In genomic region chr19:15231256-15231655, GRCh38 we compare ENCODE assay signal across 22 cellular contexts. TPM values are rescaled to one million over a fixed set of nuclear protein-coding genes. Genes with fewer than 3 reads are reported as not detected.
DNase-seq lines count a peak whose midpoint lies in the region; ATAC-seq and TF ChIP-seq lines count a peak whose summit lies in the region.
"Had no signal": no experiment of that assay in that cellular context is flagged by ENCODE, and none has a peak within 500 bp of the region (broad histone marks: within the 10 kb centered on the region; RNA-seq: fewer than 3 reads in every experiment).

No MANE protein-coding gene starts in this region.

- no peak overlapping the region for H3K4me2 ChIP-seq in PC-3 (ENCODE audit: low read length)

- H3K27ac Mint-ChIP-seq in CD8-positive, alpha-beta T cell: no peak overlapping the region
- no peak overlapping the region for H3K27ac Mint-ChIP-seq in activated CD8-positive, alpha-beta memory T cell treated with anti-CD3 and anti-CD28 coated beads, Interleukin-2, amount 10 ng/mL, durations not matched to agents 7 days and 5 days
- H3K27ac Mint-ChIP-seq: T-cell had no signal

- no TSS peak for BruUV-seq in PC-3 (replicated peaks; lab: Mats Ljungman, UMichigan)

- H3K27me3 Mint-ChIP-seq in CD8-positive, alpha-beta T cell (ENCODE audit: low read depth): peaks cover 16% of the 10 kb centered on the region
- peaks cover 34% of the 10 kb centered on the region for H3K27me3 Mint-ChIP-seq in activated CD8-positive, alpha-beta memory T cell treated with anti-CD3 and anti-CD28 coated beads, Interleukin-2, amount 10 ng/mL, durations not matched to agents 7 days and 5 days

- H3K4me1 Mint-ChIP-seq in CD8-positive, alpha-beta T cell (ENCODE audit: low read depth): peaks cover 11% of the 10 kb centered on the region
- peaks cover 12% of the 10 kb centered on the region for H3K4me1 Mint-ChIP-seq in activated CD8-positive, alpha-beta memory T cell treated with anti-CD3 and anti-CD28 coated beads, Interleukin-2, amount 10 ng/mL, durations not matched to agents 7 days and 5 days

- H3K4me1 ChIP-seq in CD8-positive, alpha-beta T cell (ENCODE audit: insufficient read depth, low read length): peaks cover 8% of the 10 kb centered on the region
- H3K4me1 ChIP-seq in PC-3 (ENCODE audit: insufficient read depth, low read length) (peaks cover 22% of the 10 kb centered on the region), iPS-18a (ENCODE audit: control insufficient read depth, low read depth, low read length) (peaks cover 5% of the 10 kb centered on the region)
- H3K4me1 ChIP-seq: Caco-2 had no signal

- no peak overlapping the region for H3K27ac ChIP-seq in CD8-positive, alpha-beta T cell (ENCODE audit: low read depth, low read length)
- H3K27ac ChIP-seq in PC-3 (ENCODE audit: low read length) (peak overlapping the region; percentile 49), iPS-18a (ENCODE audit: low read length) (no peak overlapping the region), skin epidermis (peak overlapping the region in 20 of 21 experiments; percentile 35 to 83 (median 72))
- H3K27ac ChIP-seq: esophagus muscularis mucosa, GM23248 had no signal

- TF ChIP-seq CTCF in CD8-positive, alpha-beta T cell (IDR thresholded peaks at IDR 0.05): no peak
- TF ChIP-seq CTCF in PC-3 (conservative IDR thresholded peaks at IDR 0.05; ENCODE audit: low read depth, low read length): no peak

- intact Hi-C loops in CD8-positive, alpha-beta T cell (cut with DNase I, micrococcal nuclease): loop anchor here in 1 of 2 experiments (1.0 kb wide), 1 partner anchor 54 kb away; no protein-coding TSS in a partner anchor
- intact Hi-C loops in PC-3 (cut with micrococcal nuclease): loop anchor here (5.0 kb wide), 1 partner anchor 54 kb away; no protein-coding TSS in a partner anchor

- no peaks in the 10 kb centered on the region for H3K9me3 Mint-ChIP-seq in CD8-positive, alpha-beta T cell
- H3K9me3 Mint-ChIP-seq in activated CD8-positive, alpha-beta memory T cell treated with anti-CD3 and anti-CD28 coated beads, Interleukin-2, amount 10 ng/mL, durations not matched to agents 7 days and 5 days (ENCODE audit: low read depth): no peaks in the 10 kb centered on the region
- H3K9me3 Mint-ChIP-seq: T-cell had no signal

- peaks cover 8% of the 10 kb centered on the region for H3F3A ChIP-seq in PC-3 (ENCODE audit: low read length, unreplicated experiment)

- no peaks in the 10 kb centered on the region for H4K20me1 ChIP-seq in PC-3 (ENCODE audit: low read length)

- no peak overlapping the region for H3K9ac ChIP-seq in PC-3 (ENCODE audit: low read length)
- H3K9ac ChIP-seq in iPS-18a (ENCODE audit: low read length): peak overlapping the region; percentile 61
- H3K9ac ChIP-seq: GM23248 had no signal

- DNase-seq in CD8-positive, alpha-beta T cell: no peak
- DNase-seq in PC-3 (peak; percentile 28), T-helper 2 cell (no peak)
- no peak for DNase-seq in activated CD8-positive, alpha-beta memory T cell treated with anti-CD3 and anti-CD28 coated beads, Interleukin-2, amount 10 ng/mL, durations not matched to agents 7 days and 5 days
- DNase-seq: activated CD4-positive, alpha-beta T cell treated with anti-CD3 and anti-CD28 coated beads, Interleukin-2, amount 50 U/mL, for 1 hour; aorta; Caco-2; NCI-H1417; NCI-H2107; NCI-H524 treated with DMSO at 0.1 percent for 48 hours; SHP77 had no signal

- H3K9me3 ChIP-seq in CD8-positive, alpha-beta T cell (ENCODE audit: low read length): no peaks in the 10 kb centered on the region
- H3K9me3 ChIP-seq in PC-3 (ENCODE audit: low read length): no peaks in the 10 kb centered on the region
- H3K9me3 ChIP-seq in iPS-18a (ENCODE audit: control insufficient read depth, low read depth, low read length): no peaks in the 10 kb centered on the region
- H3K9me3 ChIP-seq: Caco-2, esophagus muscularis mucosa had no signal

- H3K4me3 ChIP-seq in CD8-positive, alpha-beta T cell (ENCODE audit: low read depth, low read length): no peak overlapping the region
- H3K4me3 ChIP-seq in PC-3 (ENCODE audit: low read length): no peak overlapping the region
- peak overlapping the region; percentile 72 for H3K4me3 ChIP-seq in iPS-18a (ENCODE audit: low read length)
- peak overlapping the region; percentile 8 to 37 (median 29) for H3K4me3 ChIP-seq in skin epidermis
- H3K4me3 ChIP-seq: GM23248 had no signal

- peaks cover 6% of the 10 kb centered on the region for H3K36me3 Mint-ChIP-seq in CD8-positive, alpha-beta T cell
- peaks cover 12% of the 10 kb centered on the region for H3K36me3 Mint-ChIP-seq in activated CD8-positive, alpha-beta memory T cell treated with anti-CD3 and anti-CD28 coated beads, Interleukin-2, amount 10 ng/mL, durations not matched to agents 7 days and 5 days

- POLR2A ChIA-PET in CD8-positive, alpha-beta T cell (lab: Charles Lee): no interaction called here
- POLR2A ChIA-PET in PC-3 (lab: Charles Lee; ENCODE audit: unreplicated experiment): no interaction called here

- no peaks in the 10 kb centered on the region for H3K27me3 ChIP-seq in CD8-positive, alpha-beta T cell (ENCODE audit: insufficient read depth, low read length)
- H3K27me3 ChIP-seq in PC-3 (ENCODE audit: low read length) (no peaks in the 10 kb centered on the region), iPS-18a (ENCODE audit: control insufficient read depth, insufficient read depth, low read length) (peaks cover 3% of the 10 kb centered on the region)

- H3K4me3 Mint-ChIP-seq in CD8-positive, alpha-beta T cell: peak overlapping the region; percentile 37
- no peak overlapping the region for H3K4me3 Mint-ChIP-seq in activated CD8-positive, alpha-beta memory T cell treated with anti-CD3 and anti-CD28 coated beads, Interleukin-2, amount 10 ng/mL, durations not matched to agents 7 days and 5 days

- H3K79me2 ChIP-seq in PC-3 (ENCODE audit: low read length): no peaks in the 10 kb centered on the region

- no peaks in the 10 kb centered on the region for H3K9me2 ChIP-seq in PC-3 (replicated peaks; ENCODE audit: low read length)

- ATAC-seq in CD8-positive, alpha-beta T cell: no peak
- ATAC-seq in PC-3 (no peak), HG03139 (IDR thresholded peaks at IDR 0.05; ENCODE audit: unreplicated experiment) (no peak)
- ATAC-seq in activated CD8-positive, alpha-beta memory T cell treated with anti-CD3 and anti-CD28 coated beads, Interleukin-2, amount 10 ng/mL, durations not matched to agents 7 days and 5 days: no peak

- CTCF ChIA-PET in CD8-positive, alpha-beta T cell (lab: Charles Lee): interaction anchor here (0.6 to 0.7 kb wide), 2 partner anchors 330 to 831 kb away, joined by 3 read pairs; no protein-coding TSS in a partner anchor
- CTCF ChIA-PET in PC-3 (lab: Charles Lee): no interaction called here
- CTCF ChIA-PET in activated CD8-positive, alpha-beta memory T cell treated with anti-CD3 and anti-CD28 coated beads, Interleukin-2, amount 10 ng/mL, durations not matched to agents 7 days and 5 days (lab: Charles Lee): interaction anchor here (0.6 to 1.2 kb wide), 2 partner anchors 50 to 237 kb away, joined by 3 read pairs; no protein-coding TSS in a partner anchor

- no peak overlapping the region for H2AFZ ChIP-seq in PC-3 (ENCODE audit: low read length)
- H2AFZ ChIP-seq: GM23248 had no signal

- H3K36me3 ChIP-seq in CD8-positive, alpha-beta T cell (ENCODE audit: insufficient read depth, low read length): no peaks in the 10 kb centered on the region
- peaks cover 7% of the 10 kb centered on the region; the same call in 1 of the 2 replicates for H3K36me3 ChIP-seq in PC-3 (ENCODE audit: low read depth, low read length)
- peaks cover 17% of the 10 kb centered on the region for H3K36me3 ChIP-seq in iPS-18a (ENCODE audit: control insufficient read depth, low read depth, low read length)

RNA-seq across cellular contexts. Expression of gene EPHX3, which starts 1.0 kb away (rescaled TPM):
- total RNA-seq in CD8-positive, alpha-beta T cell: under 1 TPM; 0.19 to 0.62 TPM
- not detected in 2 replicates for total RNA-seq in PC-3 (2014; rRNA removed)
- total RNA-seq in activated CD8-positive, alpha-beta memory T cell treated with anti-CD3 and anti-CD28 coated beads, Interleukin-2, amount 10 ng/mL, durations not matched to agents 7 days and 5 days: under 1 TPM in 1 of 2 experiments, not detected in 1; 0.19 TPM
- total RNA-seq: glomerular endothelial cell, GM23248, HT1080, M059J, pulmonary artery endothelial cell, temporal lobe had no signal

RNA-seq across cellular contexts. Expression of gene NOTCH3, which starts 30.5 kb away (rescaled TPM):
- not detected for total RNA-seq in CD8-positive, alpha-beta T cell
- total RNA-seq in PC-3 (2014; rRNA removed): 21.5 and 28.1 TPM in 2 replicates
- not detected for total RNA-seq in activated CD8-positive, alpha-beta memory T cell treated with anti-CD3 and anti-CD28 coated beads, Interleukin-2, amount 10 ng/mL, durations not matched to agents 7 days and 5 days

Comparison
In these comparisons a context has a peak if more than half of its experiments do, and no peak if none do; other contexts are left out.
1. H3K27ac ChIP-seq: peak in PC-3 (single experiment) and skin epidermis (20 of 21); none in CD8-positive, alpha-beta T cell (single experiment) and iPS-18a (single experiment).
2. H3K4me3 ChIP-seq: peak in iPS-18a (single experiment) and skin epidermis (7 of 7); none in CD8-positive, alpha-beta T cell (single experiment) and PC-3 (single experiment).
3. RNA of gene NOTCH3, which starts 30.5 kb away (total RNA-seq): 21.5 to 28.1 TPM in PC-3; not detected in CD8-positive, alpha-beta T cell and not detected in activated CD8-positive, alpha-beta memory T cell treated with anti-CD3 and anti-CD28 coated beads, Interleukin-2, amount 10 ng/mL, durations not matched to agents 7 days and 5 days; every median in the first group is over 10 times any median in the second.